Comparison of ENCODE assay signal across 1 cellular context in genomic region chr19:12574036-12574435, GRCh38.
TF ChIP-seq lines count a peak whose summit lies in the region.

No MANE protein-coding gene starts in this region.

TF ChIP-seq in GM12878, 131 proteins besides CTCF, POLR2A, EP300 and RAD21 (continued from another document and continues in another):
- TF ChIP-seq RUNX3 (IDR thresholded peaks at IDR 0.05; ENCODE audit: low read length) (peak; percentile 29), NRF1 (conservative IDR thresholded peaks at IDR 0.05; ENCODE audit: low read depth, low read length) (no peak), RAD51 (IDR thresholded peaks at IDR 0.05) (peak; percentile 94), SREBF2 (IDR thresholded peaks at IDR 0.05; ENCODE audit: low read length) (no peak), CEBPB (IDR thresholded peaks at IDR 0.05; ENCODE audit: borderline replicate concordance in 1 of 2, low read depth in 2 of 2, low read length in 2 of 2) (no peak), FOXK2 (IDR thresholded peaks at IDR 0.05) (no peak), POLR2AphosphoS5 (IDR thresholded peaks at IDR 0.05; ENCODE audit: low read length) (no peak), HDAC2 (IDR thresholded peaks at IDR 0.05) (no peak), ZNF687 (IDR thresholded peaks at IDR 0.05) (peak; percentile 86), PBX3 (IDR thresholded peaks at IDR 0.05; ENCODE audit: insufficient replicate concordance, low read depth, low read length) (no peak), ZBTB4 (CRISPR knock-in tag; IDR thresholded peaks at IDR 0.05) (no peak), RELB (IDR thresholded peaks at IDR 0.05; ENCODE audit: low read depth) (0 out of 2 replicates have a peak, but pooled peaks have one; percentile 37), ATF3 (IDR thresholded peaks at IDR 0.05; ENCODE audit: borderline replicate concordance, extremely low read depth, low read depth, low read length) (0 out of 2 replicates have a peak, but pooled peaks have one; percentile 11), RFX5 (IDR thresholded peaks at IDR 0.05; ENCODE audit: low read depth, low read length) (no peak), BMI1 (IDR thresholded peaks at IDR 0.05; ENCODE audit: borderline replicate concordance) (no peak), BACH1 (IDR thresholded peaks at IDR 0.05; ENCODE audit: borderline replicate concordance) (no peak), SIX5 (IDR thresholded peaks at IDR 0.05; ENCODE audit: low read depth, low read length, severe bottlenecking) (no peak), MYB (IDR thresholded peaks at IDR 0.05; ENCODE audit: borderline replicate concordance, low read depth, low read length) (no peak), MXI1 (IDR thresholded peaks at IDR 0.05; ENCODE audit: low read depth, low read length) (no peak), SRF (IDR thresholded peaks at IDR 0.05; ENCODE audit: low read depth in 2 of 2, low read length in 2 of 2) (no peak), IKZF2 (IDR thresholded peaks at IDR 0.05) (peak; percentile 12 to 51; a peak in 2 of 4 replicates), CBFB (IDR thresholded peaks at IDR 0.05; ENCODE audit: low read depth) (no peak), IRF5 (IDR thresholded peaks at IDR 0.05; ENCODE audit: borderline replicate concordance) (no peak), SMC3 (IDR thresholded peaks at IDR 0.05; ENCODE audit: borderline replicate concordance, low read length) (no peak), ASH2L (IDR thresholded peaks at IDR 0.05; ENCODE audit: borderline replicate concordance, low read depth) (no peak), TCF7 (IDR thresholded peaks at IDR 0.05; ENCODE audit: borderline replicate concordance) (no peak), ATF7 (IDR thresholded peaks at IDR 0.05; ENCODE audit: low read depth) (no peak; the same call in 1 of the 2 replicates), REST (IDR thresholded peaks at IDR 0.05; ENCODE audit: low read depth, low read length) (no peak), E2F8 (IDR thresholded peaks at IDR 0.05; ENCODE audit: low read depth, partially characterized antibody) (no peak), CEBPZ (IDR thresholded peaks at IDR 0.05; ENCODE audit: low read depth, low read length) (no peak), ZBED1 (IDR thresholded peaks at IDR 0.05; ENCODE audit: borderline replicate concordance) (no peak), POLR2AphosphoS2 (IDR thresholded peaks at IDR 0.05; ENCODE audit: low read depth, low read length) (no peak), GABPA (IDR thresholded peaks at IDR 0.05; ENCODE audit: low read depth) (no peak)
